Comparison of ENCODE assay signal across 17 cellular contexts in the genomic region with DNA sequence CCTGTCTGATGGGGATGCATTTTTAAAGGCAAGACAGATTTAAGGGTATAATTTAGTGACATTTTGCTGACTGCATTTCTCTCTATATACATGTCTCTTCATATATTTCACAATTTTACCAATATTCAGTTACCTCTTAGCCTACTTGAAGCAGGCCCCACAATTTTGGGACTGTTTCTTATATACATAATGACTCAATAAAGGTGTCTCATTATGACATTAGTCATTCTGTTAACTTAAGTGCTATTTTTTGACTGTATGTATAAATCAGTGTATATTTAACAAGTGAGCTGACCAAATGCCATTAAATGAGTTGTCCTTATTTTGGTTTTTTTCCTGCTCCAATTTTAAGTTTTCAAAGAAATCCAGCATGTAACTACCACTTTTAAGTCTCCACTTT.
DNase-seq lines count a peak whose midpoint lies in the region; ATAC-seq and TF ChIP-seq lines count a peak whose summit lies in the region.
"Had no signal": no experiment of that assay in that cellular context is flagged by ENCODE, and none has a peak within 500 bp of the region (broad histone marks: within the 10 kb centered on the region; RNA-seq: fewer than 3 reads in every experiment).

No MANE protein-coding gene starts in this region.

- H3K27me3 Mint-ChIP-seq in H9 (ENCODE audit: low read depth) = no peaks in the 10 kb centered on the region
- H3K27me3 Mint-ChIP-seq in endodermal cell (ENCODE audit: insufficient read depth) = no peaks in the 10 kb centered on the region
- H3K27me3 Mint-ChIP-seq in nephron (ENCODE audit: low read depth) = no peaks in the 10 kb centered on the region
- H3K27me3 Mint-ChIP-seq: CD4-positive, alpha-beta T cell had no signal

- ATAC-seq in RWPE2 (ENCODE audit: low read depth) = 0 out of 3 replicates have a peak, but pooled peaks have one; percentile 48

- H3K27me3 ChIP-seq in H9 (ENCODE audit: insufficient read depth, low read length) (no peaks in the 10 kb centered on the region), RWPE2 (ENCODE audit: insufficient read depth, poor library complexity, severe bottlenecking) (no peaks in the 10 kb centered on the region), endodermal cell (ENCODE audit: control insufficient read depth, insufficient read depth, low read length, poor library complexity, severe bottlenecking) (no peaks in the 10 kb centered on the region), mesenchymal stem cell (ENCODE audit: control insufficient read depth in 1 of 2, insufficient read depth in 1 of 2, low read length in 2 of 2) (no peaks in the 10 kb centered on the region)

- H3K4me1 ChIP-seq in H9 (ENCODE audit: insufficient read depth, low read length) (peaks cover 3% of the 10 kb centered on the region; the same call in 1 of the 2 replicates), RWPE2 (ENCODE audit: insufficient read depth, poor library complexity, severe bottlenecking) (peaks cover 11% of the 10 kb centered on the region), endodermal cell (ENCODE audit: control insufficient read depth, insufficient read depth, low read length) (peaks cover 41% of the 10 kb centered on the region), OCI-LY7 (ENCODE audit: insufficient read depth, low read length, poor library complexity, severe bottlenecking) (no peaks in the 10 kb centered on the region), mesenchymal stem cell (ENCODE audit: control insufficient read depth, insufficient read depth, low read depth, low read length) (no peaks in the 10 kb centered on the region)

- H2BK12ac ChIP-seq in H9 (ENCODE audit: insufficient read length, low read depth, low read length) (no peak overlapping the region), mesenchymal stem cell (ENCODE audit: low read length in 2 of 2) (no peak overlapping the region)

- H3K79me1 ChIP-seq in H9 (ENCODE audit: insufficient read depth, low read depth, low read length, poor library complexity, severe bottlenecking) (peaks cover 2% of the 10 kb centered on the region), mesenchymal stem cell (replicated peaks; ENCODE audit: low read length, poor library complexity, severe bottlenecking) (no peaks in the 10 kb centered on the region)

- H3K4me2 ChIP-seq in H9 (ENCODE audit: insufficient read depth, insufficient read length, low read length) (no peak overlapping the region), OCI-LY7 (ENCODE audit: low read length) (no peak overlapping the region), mesenchymal stem cell (ENCODE audit: low read length, poor library complexity, severe bottlenecking) (no peak overlapping the region)

- no peak overlapping the region for H3T11ph ChIP-seq in H9 (ENCODE audit: low read length)

- no peaks in the 10 kb centered on the region for H3K36me3 ChIP-seq in RWPE2 (ENCODE audit: low read depth)
- peaks cover 42% of the 10 kb centered on the region for H3K36me3 ChIP-seq in endodermal cell (ENCODE audit: control insufficient read depth, insufficient read depth, low read length)
- no peaks in the 10 kb centered on the region for H3K36me3 ChIP-seq in OCI-LY7 (ENCODE audit: insufficient read depth, low read length)
- H3K36me3 ChIP-seq in mesenchymal stem cell (ENCODE audit: control insufficient read depth in 1 of 2, insufficient read depth in 2 of 2, low read depth in 1 of 2, low read length in 2 of 2) = no peaks in the 10 kb centered on the region

- H3K9me3 Mint-ChIP-seq in H9 = no peaks in the 10 kb centered on the region
- no peaks in the 10 kb centered on the region for H3K9me3 Mint-ChIP-seq in endodermal cell
- no peaks in the 10 kb centered on the region for H3K9me3 Mint-ChIP-seq in nephron
- H3K9me3 Mint-ChIP-seq: CD4-positive, alpha-beta T cell had no signal

- no peak overlapping the region for H3K4ac ChIP-seq in H9 (ENCODE audit: low read depth, low read length)
- H3K4ac ChIP-seq in mesenchymal stem cell (ENCODE audit: low read depth in 1 of 2, low read length in 2 of 2) = no peak overlapping the region

- H4K91ac ChIP-seq in H9 (ENCODE audit: insufficient read length, low read depth, low read length) = no peak overlapping the region
- no peak overlapping the region for H4K91ac ChIP-seq in mesenchymal stem cell (ENCODE audit: low read length)

- H3K9me2 ChIP-seq in OCI-LY7 (ENCODE audit: insufficient read depth, low read length) = no peaks in the 10 kb centered on the region

- H3K23ac ChIP-seq in H9 (ENCODE audit: insufficient read length, low read depth, low read length) = no peak overlapping the region
- no peak overlapping the region for H3K23ac ChIP-seq in mesenchymal stem cell (ENCODE audit: low read length in 2 of 2)

- no peak overlapping the region for H2BK120ac ChIP-seq in H9 (ENCODE audit: low read depth, low read length, poor library complexity, severe bottlenecking)
- H2BK120ac ChIP-seq in mesenchymal stem cell (ENCODE audit: low read depth, low read length) = no peak overlapping the region

- H3K36me3 Mint-ChIP-seq in H9 (ENCODE audit: insufficient read depth in 1 of 3, low read depth in 3 of 3) = peaks cover 10 to 19% (median 16%) of the 10 kb centered on the region in 3 experiments
- peaks cover 20% of the 10 kb centered on the region for H3K36me3 Mint-ChIP-seq in endodermal cell (ENCODE audit: low read depth)
- peaks cover 26% of the 10 kb centered on the region for H3K36me3 Mint-ChIP-seq in nephron (ENCODE audit: low read depth)

- H4K20me1 ChIP-seq in H9 (ENCODE audit: control insufficient read depth, insufficient read depth, insufficient read length) (no peaks in the 10 kb centered on the region), OCI-LY7 (ENCODE audit: insufficient read depth, low read length) (no peaks in the 10 kb centered on the region)

- H3K27ac Mint-ChIP-seq in H9 = peak overlapping the region in 2 of 3 experiments; percentile 16 to 83; a peak in 3 of 7 replicates
- H3K27ac Mint-ChIP-seq in endodermal cell = peak overlapping the region; percentile 59
- peak overlapping the region; percentile 73 to 91 (median 80) for H3K27ac Mint-ChIP-seq in nephron
- H3K27ac Mint-ChIP-seq: B cell; CD4-positive, alpha-beta T cell had no signal

- no peak overlapping the region for H3K9ac ChIP-seq in H9 (ENCODE audit: extremely low read depth, insufficient read length, low read length)
- no peak overlapping the region for H3K9ac ChIP-seq in endodermal cell (ENCODE audit: extremely low read depth, low read length, poor library complexity, severe bottlenecking)
- no peak overlapping the region for H3K9ac ChIP-seq in mesenchymal stem cell (ENCODE audit: low read length)
- H3K9ac ChIP-seq: GM23248 had no signal

- no peak overlapping the region for H3K27ac ChIP-seq in H9 (ENCODE audit: insufficient read length, low read depth, low read length)
- no peak overlapping the region for H3K27ac ChIP-seq in RWPE2 (ENCODE audit: poor library complexity, severe bottlenecking)
- H3K27ac ChIP-seq in endodermal cell (ENCODE audit: low read depth, low read length) = no peak overlapping the region
- no peak overlapping the region for H3K27ac ChIP-seq in OCI-LY7 (ENCODE audit: low read depth, low read length, poor library complexity, severe bottlenecking)
- no peak overlapping the region for H3K27ac ChIP-seq in mesenchymal stem cell (ENCODE audit: low read length, poor library complexity, severe bottlenecking)
- H3K27ac ChIP-seq: GM23248, HL-60 had no signal

- H3K4me3 ChIP-seq in RWPE2 (ENCODE audit: severe bottlenecking) = no peak overlapping the region
- no peak overlapping the region for H3K4me3 ChIP-seq in endodermal cell (ENCODE audit: low read length)
- no peak overlapping the region for H3K4me3 ChIP-seq in OCI-LY7 (ENCODE audit: low read depth, low read length, poor library complexity, severe bottlenecking)
- H3K4me3 ChIP-seq in mesenchymal stem cell (ENCODE audit: insufficient read depth in 1 of 2, low read depth in 1 of 2, low read length in 2 of 2) = no peak overlapping the region
- H3K4me3 ChIP-seq: GM23248 had no signal

- H3K4me3 Mint-ChIP-seq in H9 (no peak overlapping the region), endodermal cell (no peak overlapping the region), nephron (no peak overlapping the region)
- H3K4me3 Mint-ChIP-seq: B cell; CD4-positive, alpha-beta T cell had no signal

- H3K4me1 Mint-ChIP-seq in H9 (peaks cover 35 to 42% of the 10 kb centered on the region in 2 experiments), endodermal cell (peaks cover 72% of the 10 kb centered on the region), nephron (peaks cover 72% of the 10 kb centered on the region)
- H3K4me1 Mint-ChIP-seq: B cell had no signal

- no TSS peak for BruUV-seq in OCI-LY7 (replicated peaks; lab: Mats Ljungman, UMichigan)

- H2AK5ac ChIP-seq in H9 (ENCODE audit: insufficient read length, low read length) = no peak overlapping the region
- H2AK5ac ChIP-seq in mesenchymal stem cell (ENCODE audit: low read length, severe bottlenecking) = no peak overlapping the region

- H3K14ac ChIP-seq in H9 (ENCODE audit: insufficient read depth, low read length) = no peak overlapping the region
- no peak overlapping the region for H3K14ac ChIP-seq in mesenchymal stem cell (ENCODE audit: low read length in 2 of 2)

- no peak overlapping the region for H2AFZ ChIP-seq in H9 (ENCODE audit: low read length)
- no peak overlapping the region for H2AFZ ChIP-seq in OCI-LY7 (ENCODE audit: low read length)
- H2AFZ ChIP-seq in mesenchymal stem cell (ENCODE audit: low read depth, low read length) = no peak overlapping the region
- H2AFZ ChIP-seq: GM23248 had no signal

- no peak overlapping the region for H2BK20ac ChIP-seq in H9 (ENCODE audit: low read depth, low read length, poor library complexity, severe bottlenecking)

- H2BK5ac ChIP-seq in H9 (ENCODE audit: insufficient read length, low read length) = no peak overlapping the region
- H2BK5ac ChIP-seq in mesenchymal stem cell (ENCODE audit: low read depth, low read length, poor library complexity, severe bottlenecking) = no peak overlapping the region

- no peaks in the 10 kb centered on the region; the same call in 1 of the 2 replicates for H3K79me2 ChIP-seq in H9 (ENCODE audit: insufficient read depth, low read length)
- H3K79me2 ChIP-seq in OCI-LY7 (ENCODE audit: insufficient read depth, low read depth, low read length) = no peaks in the 10 kb centered on the region

- CTCF ChIA-PET in OCI-LY7 (lab: Charles Lee; ENCODE audit: unreplicated experiment) = no interaction called here

- POLR2A ChIA-PET in OCI-LY7 (lab: Charles Lee) = interaction anchor here (0.7 kb wide), 1 partner anchor 13 kb away, joined by 6 read pairs; no protein-coding TSS in a partner anchor

- H3K18ac ChIP-seq in H9 (ENCODE audit: insufficient read length, low read depth, low read length) (no peak overlapping the region), mesenchymal stem cell (ENCODE audit: low read depth in 1 of 2, low read length in 2 of 2) (no peak overlapping the region)

- no peak overlapping the region for H4K8ac ChIP-seq in H9 (replicated peaks; ENCODE audit: insufficient read length, low read depth, low read length)
- H4K8ac ChIP-seq in mesenchymal stem cell (ENCODE audit: low read length) = no peak overlapping the region

- H3K23me2 ChIP-seq in H9 (ENCODE audit: insufficient read length, low read depth, low read length, poor library complexity, severe bottlenecking) = no peaks in the 10 kb centered on the region

- H3K9me3 ChIP-seq in H9 (ENCODE audit: control insufficient read depth, low read depth, low read length) = no peaks in the 10 kb centered on the region
- H3K9me3 ChIP-seq in RWPE2 (ENCODE audit: severe bottlenecking) = no peaks in the 10 kb centered on the region
- H3K9me3 ChIP-seq in endodermal cell (ENCODE audit: control insufficient read depth, low read length) = no peaks in the 10 kb centered on the region
- H3K9me3 ChIP-seq in OCI-LY7 (ENCODE audit: low read length) = no peaks in the 10 kb centered on the region
- H3K9me3 ChIP-seq in mesenchymal stem cell (ENCODE audit: control insufficient read depth, low read length) = no peaks in the 10 kb centered on the region

- DNase-seq in H9 = no peak
- no peak for DNase-seq in RWPE2 (ENCODE audit: low spot score)
- DNase-seq in endodermal cell = no peak
- no peak for DNase-seq in NCI-H2107 (lab: John Stamatoyannopoulos, UW)
- no peak for DNase-seq in OCI-LY7 (ENCODE audit: low spot score)
- DNase-seq in mesenchymal stem cell = no peak
- DNase-seq: C1 segment of cervical spinal cord; Calu3; CD4-positive, alpha-beta T cell; DMS 273 treated with DMSO at 0.1 percent for 48 hours; DMS79 treated with DMSO at 0.1 percent for 48 hours; GDM1; GM23248; H7 had no signal

- no peak overlapping the region for H4K5ac ChIP-seq in H9 (ENCODE audit: insufficient read length, low read depth, low read length)

- TF ChIP-seq CTCF in H9 (conservative IDR thresholded peaks at IDR 0.05) (no peak), RWPE2 (IDR thresholded peaks at IDR 0.05; ENCODE audit: poor library complexity, severe bottlenecking) (no peak), endodermal cell (conservative IDR thresholded peaks at IDR 0.05) (no peak), nephron (IDR thresholded peaks at IDR 0.05; ENCODE audit: unreplicated experiment in 3 of 3) (no peak), OCI-LY7 (conservative IDR thresholded peaks at IDR 0.05; ENCODE audit: low read length) (no peak)

- intact Hi-C loops in OCI-LY7 (cut with micrococcal nuclease; ENCODE audit: unreplicated experiment) = no loop called here

- H3K56ac ChIP-seq in H9 (ENCODE audit: insufficient read length, low read depth, low read length) = no peak overlapping the region

- H2BK15ac ChIP-seq in H9 (ENCODE audit: low read depth, low read length) (no peak overlapping the region), mesenchymal stem cell (ENCODE audit: low read depth, poor library complexity, severe bottlenecking) (no peak overlapping the region)
